ENCODE assay signal across 3 cellular contexts in the genomic region with DNA sequence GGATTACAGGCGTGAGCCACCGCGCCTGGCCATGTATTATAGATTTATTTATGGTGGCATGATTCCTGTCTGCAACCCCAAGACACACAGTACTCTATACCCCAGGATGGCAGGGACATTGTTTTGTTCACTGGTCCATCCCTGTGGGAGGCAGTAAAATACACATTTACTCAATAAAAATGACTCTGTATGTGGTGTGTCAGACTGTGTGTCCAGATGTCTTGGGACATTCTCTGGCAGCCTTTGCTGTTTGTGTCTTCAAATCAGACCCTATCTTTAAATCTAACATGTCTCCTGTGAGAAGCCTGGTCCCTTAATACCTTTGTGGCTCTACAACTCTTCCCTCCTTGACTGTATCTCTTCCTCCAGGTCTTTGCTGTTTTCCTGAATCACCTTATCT.
TF ChIP-seq lines count a peak whose summit lies in the region.

No MANE protein-coding gene starts in this region.

TF ChIP-seq in SK-N-SH, 30 proteins besides CTCF, POLR2A, EP300 and RAD21 (continued from another document):
- TF ChIP-seq, protein P1, sequence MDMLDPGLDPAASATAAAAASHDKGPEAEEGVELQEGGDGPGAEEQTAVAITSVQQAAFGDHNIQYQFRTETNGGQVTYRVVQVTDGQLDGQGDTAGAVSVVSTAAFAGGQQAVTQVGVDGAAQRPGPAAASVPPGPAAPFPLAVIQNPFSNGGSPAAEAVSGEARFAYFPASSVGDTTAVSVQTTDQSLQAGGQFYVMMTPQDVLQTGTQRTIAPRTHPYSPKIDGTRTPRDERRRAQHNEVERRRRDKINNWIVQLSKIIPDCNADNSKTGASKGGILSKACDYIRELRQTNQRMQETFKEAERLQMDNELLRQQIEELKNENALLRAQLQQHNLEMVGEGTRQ (IDR thresholded peaks at IDR 0.05; ENCODE audit: borderline replicate concordance, low read depth, low read length): no peak
- TF ChIP-seq RFX5 (IDR thresholded peaks at IDR 0.05; ENCODE audit: low read length): no peak
- TF ChIP-seq TEAD4 (IDR thresholded peaks at IDR 0.05; ENCODE audit: borderline replicate concordance, insufficient read depth): no peak
- TF ChIP-seq YY1 (IDR thresholded peaks at IDR 0.05; ENCODE audit: low read depth): no peak
- no peak for TF ChIP-seq GABPA (IDR thresholded peaks at IDR 0.05; ENCODE audit: low read depth)
- TF ChIP-seq RXRA (IDR thresholded peaks at IDR 0.05; ENCODE audit: borderline replicate concordance, low read depth): no peak
- TF ChIP-seq ELF1 (IDR thresholded peaks at IDR 0.05): no peak
- TF ChIP-seq JUND (IDR thresholded peaks at IDR 0.05): no peak
TF ChIP-seq in SK-N-SH: peak in this region for 0.

TF ChIP-seq in SK-N-SH treated with all-trans-retinoic acid at 6 μM for 48 hours, 23 proteins besides CTCF, POLR2A, EP300 and RAD21 (continued from another document):
- TF ChIP-seq, protein P2, sequence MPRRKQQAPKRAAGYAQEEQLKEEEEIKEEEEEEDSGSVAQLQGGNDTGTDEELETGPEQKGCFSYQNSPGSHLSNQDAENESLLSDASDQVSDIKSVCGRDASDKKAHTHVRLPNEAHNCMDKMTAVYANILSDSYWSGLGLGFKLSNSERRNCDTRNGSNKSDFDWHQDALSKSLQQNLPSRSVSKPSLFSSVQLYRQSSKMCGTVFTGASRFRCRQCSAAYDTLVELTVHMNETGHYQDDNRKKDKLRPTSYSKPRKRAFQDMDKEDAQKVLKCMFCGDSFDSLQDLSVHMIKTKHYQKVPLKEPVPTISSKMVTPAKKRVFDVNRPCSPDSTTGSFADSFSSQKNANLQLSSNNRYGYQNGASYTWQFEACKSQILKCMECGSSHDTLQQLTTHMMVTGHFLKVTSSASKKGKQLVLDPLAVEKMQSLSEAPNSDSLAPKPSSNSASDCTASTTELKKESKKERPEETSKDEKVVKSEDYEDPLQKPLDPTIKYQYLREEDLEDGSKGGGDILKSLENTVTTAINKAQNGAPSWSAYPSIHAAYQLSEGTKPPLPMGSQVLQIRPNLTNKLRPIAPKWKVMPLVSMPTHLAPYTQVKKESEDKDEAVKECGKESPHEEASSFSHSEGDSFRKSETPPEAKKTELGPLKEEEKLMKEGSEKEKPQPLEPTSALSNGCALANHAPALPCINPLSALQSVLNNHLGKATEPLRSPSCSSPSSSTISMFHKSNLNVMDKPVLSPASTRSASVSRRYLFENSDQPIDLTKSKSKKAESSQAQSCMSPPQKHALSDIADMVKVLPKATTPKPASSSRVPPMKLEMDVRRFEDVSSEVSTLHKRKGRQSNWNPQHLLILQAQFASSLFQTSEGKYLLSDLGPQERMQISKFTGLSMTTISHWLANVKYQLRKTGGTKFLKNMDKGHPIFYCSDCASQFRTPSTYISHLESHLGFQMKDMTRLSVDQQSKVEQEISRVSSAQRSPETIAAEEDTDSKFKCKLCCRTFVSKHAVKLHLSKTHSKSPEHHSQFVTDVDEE (CRISPR knock-in tag; IDR thresholded peaks at IDR 0.05): no peak
- TF ChIP-seq BACH2 (CRISPR knock-in tag; IDR thresholded peaks at IDR 0.05; ENCODE audit: borderline replicate concordance) (no peak), ZFP30 (CRISPR knock-in tag; IDR thresholded peaks at IDR 0.05) (no peak), ZNF565 (CRISPR knock-in tag; conservative IDR thresholded peaks at IDR 0.05; ENCODE audit: low read depth) (no peak), ZNF70 (CRISPR knock-in tag; IDR thresholded peaks at IDR 0.05) (no peak), ZFP3 (CRISPR knock-in tag; IDR thresholded peaks at IDR 0.05) (no peak), GLIS3 (CRISPR knock-in tag; IDR thresholded peaks at IDR 0.05) (no peak), OSR1 (CRISPR knock-in tag; IDR thresholded peaks at IDR 0.05) (no peak), TCF4 (CRISPR knock-in tag; IDR thresholded peaks at IDR 0.05; ENCODE audit: borderline replicate concordance) (no peak), PPARA (CRISPR knock-in tag; IDR thresholded peaks at IDR 0.05; ENCODE audit: borderline replicate concordance) (no peak)
- TF ChIP-seq, protein P3, sequence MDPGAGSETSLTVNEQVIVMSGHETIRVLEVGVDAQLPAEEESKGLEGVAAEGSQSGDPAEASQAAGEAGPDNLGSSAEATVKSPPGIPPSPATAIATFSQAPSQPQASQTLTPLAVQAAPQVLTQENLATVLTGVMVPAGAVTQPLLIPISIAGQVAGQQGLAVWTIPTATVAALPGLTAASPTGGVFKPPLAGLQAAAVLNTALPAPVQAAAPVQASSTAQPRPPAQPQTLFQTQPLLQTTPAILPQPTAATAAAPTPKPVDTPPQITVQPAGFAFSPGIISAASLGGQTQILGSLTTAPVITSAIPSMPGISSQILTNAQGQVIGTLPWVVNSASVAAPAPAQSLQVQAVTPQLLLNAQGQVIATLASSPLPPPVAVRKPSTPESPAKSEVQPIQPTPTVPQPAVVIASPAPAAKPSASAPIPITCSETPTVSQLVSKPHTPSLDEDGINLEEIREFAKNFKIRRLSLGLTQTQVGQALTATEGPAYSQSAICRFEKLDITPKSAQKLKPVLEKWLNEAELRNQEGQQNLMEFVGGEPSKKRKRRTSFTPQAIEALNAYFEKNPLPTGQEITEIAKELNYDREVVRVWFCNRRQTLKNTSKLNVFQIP (CRISPR knock-in tag; IDR thresholded peaks at IDR 0.05; ENCODE audit: borderline replicate concordance, low read depth): no peak

TF ChIP-seq in GM23338, 12 proteins besides CTCF, POLR2A, EP300 and RAD21 (continued from another document):
- TF ChIP-seq, protein P4, sequence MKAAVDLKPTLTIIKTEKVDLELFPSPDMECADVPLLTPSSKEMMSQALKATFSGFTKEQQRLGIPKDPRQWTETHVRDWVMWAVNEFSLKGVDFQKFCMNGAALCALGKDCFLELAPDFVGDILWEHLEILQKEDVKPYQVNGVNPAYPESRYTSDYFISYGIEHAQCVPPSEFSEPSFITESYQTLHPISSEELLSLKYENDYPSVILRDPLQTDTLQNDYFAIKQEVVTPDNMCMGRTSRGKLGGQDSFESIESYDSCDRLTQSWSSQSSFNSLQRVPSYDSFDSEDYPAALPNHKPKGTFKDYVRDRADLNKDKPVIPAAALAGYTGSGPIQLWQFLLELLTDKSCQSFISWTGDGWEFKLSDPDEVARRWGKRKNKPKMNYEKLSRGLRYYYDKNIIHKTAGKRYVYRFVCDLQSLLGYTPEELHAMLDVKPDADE (IDR thresholded peaks at IDR 0.05): no peak
